ENCODE assay signal across 8 cellular contexts in genomic region chr4:55396305-55397023, GRCh38. TPM values are rescaled to one million over a fixed set of nuclear protein-coding genes. Genes with fewer than 3 reads are reported as not detected.
A peak's percentile ranks its signal among the peaks of the same experiment; 100 is the strongest.
DNase-seq lines count a peak whose midpoint lies in the region; ATAC-seq and TF ChIP-seq lines count a peak whose summit lies in the region.

No MANE protein-coding gene starts in this region.

- peak overlapping the region; percentile 82 to 92 for H3K9ac ChIP-seq in colonic mucosa (ENCODE audit: low read depth in 2 of 2, low read length in 2 of 2)

- peak overlapping the region; percentile 96 for H3K27ac Mint-ChIP-seq in WTC11

- H3K9me3 ChIP-seq in colonic mucosa, result no peaks in the 10 kb centered on the region

- ATAC-seq in GM21526 (IDR thresholded peaks at IDR 0.05; ENCODE audit: low FRiP score, unreplicated experiment) (peak; percentile 25), WTC11 (peak; percentile 19), left lobe of liver (peak; percentile 72)

- H3K27me3 Mint-ChIP-seq in WTC11 (ENCODE audit: low read depth), result peaks cover 2% of the 10 kb centered on the region; the same call in 1 of the 2 replicates

- CTCF ChIA-PET in WTC11 (lab: Charles Lee), result interaction anchor here (1.5 to 2.9 kb wide), 2 partner anchors 212 to 425 kb away, joined by 6 to 7 read pairs; no protein-coding TSS in a partner anchor

- intact Hi-C loops in colonic mucosa (cut with DNase I), result loop anchor here (5.0 kb wide), 1 partner anchor 49 kb away; the partner anchor contains the start of gene SRD5A3

- H3K36me3 Mint-ChIP-seq in WTC11, result peaks cover 28% of the 10 kb centered on the region

- peak overlapping the region; percentile 91 for H3K4me3 Mint-ChIP-seq in WTC11

- peak overlapping the region; percentile 100 for H3K27ac ChIP-seq in colonic mucosa

- H3K4me1 ChIP-seq in colonic mucosa, result peaks cover 9% of the 10 kb centered on the region

- POLR2A ChIA-PET in WTC11 (lab: Charles Lee), result interaction anchor here (1.0 to 1.8 kb wide), 4 partner anchors 9 to 51 kb away, joined by 3 to 7 read pairs (median 5); partner anchors contain the start of gene SRD5A3

- no peaks in the 10 kb centered on the region for H3K27me3 ChIP-seq in colonic mucosa

- peak overlapping the region; percentile 97 for H3K4me3 ChIP-seq in colonic mucosa

- no peak for TF ChIP-seq CTCF in WTC11 (IDR thresholded peaks at IDR 0.05)
- no peak for TF ChIP-seq CTCF in colonic mucosa (IDR thresholded peaks at IDR 0.05)

- DNase-seq in ELR (ENCODE audit: low read depth) (peak; percentile 53), HuH-7.5 (ENCODE audit: low spot score) (peak; percentile 19), WTC11 (ENCODE audit: low spot score) (peak; percentile 67), colonic mucosa (peak; percentile 59), left lobe of liver (ENCODE audit: low spot score) (peak; percentile 60), NCI-H2029 treated with DMSO at 0.1 percent for 48 hours (lab: John Stamatoyannopoulos, UW) (no peak)
- DNase-seq in stimulated activated CD8-positive, alpha-beta memory T cell treated with anti-CD3 and anti-CD28 coated beads, Interleukin-12 subunit alpha, Interleukin-12 subunit beta, amount 100 ng/mL, for 4 hours (ENCODE audit: low read depth), result peak; percentile 2

- H3K9me3 Mint-ChIP-seq in WTC11, result no peaks in the 10 kb centered on the region

- H3K36me3 ChIP-seq in colonic mucosa, result no peaks in the 10 kb centered on the region

- peaks cover 35% of the 10 kb centered on the region for H3K4me1 Mint-ChIP-seq in WTC11

TF ChIP-seq in WTC11, 78 proteins besides CTCF, POLR2A, EP300 and RAD21:
- TF ChIP-seq HMGXB4 (CRISPR knock-in tag; IDR thresholded peaks at IDR 0.05) (peak; percentile 2; the same call in 1 of the 2 replicates), NFYB (CRISPR knock-in tag; conservative IDR thresholded peaks at IDR 0.05; ENCODE audit: low read depth) (no peak), ZNF232 (CRISPR knock-in tag; IDR thresholded peaks at IDR 0.05) (peak; percentile 27; the same call in 1 of the 2 replicates), ZNF317 (CRISPR knock-in tag; IDR thresholded peaks at IDR 0.05; ENCODE audit: borderline replicate concordance, low read depth) (0 out of 2 replicates have a peak, but pooled peaks have one; percentile 4), ZNF121 (CRISPR knock-in tag; IDR thresholded peaks at IDR 0.05) (no peak), IRF2 (CRISPR knock-in tag; IDR thresholded peaks at IDR 0.05; ENCODE audit: borderline replicate concordance, low read depth) (no peak), GTF2I (CRISPR knock-in tag; conservative IDR thresholded peaks at IDR 0.05) (no peak), JUN (CRISPR knock-in tag; IDR thresholded peaks at IDR 0.05) (peak; percentile 38; the same call in 1 of the 2 replicates), E2F4 (CRISPR knock-in tag; IDR thresholded peaks at IDR 0.05; ENCODE audit: borderline replicate concordance, low read depth) (no peak)

RNA-seq across cellular contexts. Expression of gene TMEM165, which starts 0.7 kb away (rescaled TPM):
- total RNA-seq in WTC11 (2021) (78.0 to 88.6 TPM (median 80.0 TPM) in 3 replicates), colonic mucosa (10 to 100 TPM; 70.0 to 80.0 TPM), left lobe of liver (15.8 TPM)

RNA-seq across cellular contexts. Expression of gene SRD5A3, which starts 50.4 kb away (rescaled TPM):
- 24.0 to 27.2 TPM (median 26.5 TPM) in 3 replicates for total RNA-seq in WTC11 (2021)
- total RNA-seq in colonic mucosa, result 10 to 100 TPM; 18.8 to 22.2 TPM
- 12.1 TPM for total RNA-seq in left lobe of liver

Comparison
In these comparisons a context has a peak if more than half of its experiments do, and no peak if none do; other contexts are left out.
1. ATAC-seq: peak in every context shown above with its lines; median percentile 72 in left lobe of liver; 25 in GM21526; 19 in WTC11.